ENCODE assay signal across 6 cellular contexts in genomic region chr1:983736-984475, GRCh38. TPM values are rescaled to one million over a fixed set of nuclear protein-coding genes. Genes with fewer than 3 reads are reported as not detected.
DNase-seq lines count a peak whose midpoint lies in the region; ATAC-seq, FAIRE-seq and TF ChIP-seq lines count a peak whose summit lies in the region.

No MANE protein-coding gene starts in this region.

- 26% methylated on average over 24 of the region's 32 CpGs for WGBS in esophagus muscularis mucosa

- H3K36me3 ChIP-seq in esophagus muscularis mucosa = no peaks in the 10 kb centered on the region

- peak; percentile 78 for FAIRE-seq in GM12892 (lab: Jason Lieb, UNC)

- no peak for TF ChIP-seq POLR2A in GM12892 (IDR thresholded peaks at IDR 0.05; ENCODE audit: low read depth, low read length)
- no peak for TF ChIP-seq POLR2A in esophagus muscularis mucosa (IDR thresholded peaks at IDR 0.05; ENCODE audit: low read depth)

- TF ChIP-seq EP300 in esophagus muscularis mucosa (IDR thresholded peaks at IDR 0.05) = no peak

- DNase-seq in GM12892 (ENCODE audit: insufficient read length) (peak; percentile 90), esophagus muscularis mucosa (ENCODE audit: extremely low spot score) (no peak), OCI-M2 (lab: John Stamatoyannopoulos, UW; ENCODE audit: unreplicated experiment) (no peak)
- DNase-seq in stimulated activated CD4-positive, alpha-beta T cell treated with anti-CD3 and anti-CD28 coated beads, Interleukin-4, amount 100 ng/mL, for 4 hours = peak; percentile 49 to 67

- TF ChIP-seq CTCF in WI38 (IDR thresholded peaks at IDR 0.05; ENCODE audit: low read depth, low read length) (peak; percentile 53), esophagus muscularis mucosa (IDR thresholded peaks at IDR 0.05) (peak; percentile 70 to 99 (median 91))

- intact Hi-C loops in esophagus muscularis mucosa (cut with DNase I) = loop anchor here (2.0 kb wide), 1 partner anchor 79 kb away; no protein-coding TSS in a partner anchor

- ATAC-seq in GM19455 (IDR thresholded peaks at IDR 0.05; ENCODE audit: unreplicated experiment) = no peak

- no peaks in the 10 kb centered on the region for H3K9me3 ChIP-seq in esophagus muscularis mucosa

- H3K27ac ChIP-seq in esophagus muscularis mucosa (replicated peaks in 1 of 4) = no peak overlapping the region

- H3K27me3 ChIP-seq in esophagus muscularis mucosa = peaks cover 0 to 61% (median 3%) of the 10 kb centered on the region in 4 donors

- peaks cover 4 to 8% (median 7%) of the 10 kb centered on the region in 4 donors for H3K4me1 ChIP-seq in esophagus muscularis mucosa

- H3K4me3 ChIP-seq in WI38 (ENCODE audit: low read depth, low read length) = 0 out of 2 replicates have a peak overlapping the region, but pooled peaks have one; percentile 32
- H3K4me3 ChIP-seq in esophagus muscularis mucosa = peak overlapping the region in 3 of 4 donors; percentile 22 to 42 (median 28)

RNA-seq across cellular contexts. Expression of gene PERM1, which starts 2.0 kb away (rescaled TPM):
- not detected for polyA plus RNA-seq in GM12892 (2012; ENCODE audit: missing spikeins)
- under 1 TPM; 0.11 to 0.50 (median 0.30) TPM for total RNA-seq in esophagus muscularis mucosa

RNA-seq across cellular contexts. Expression of gene HES4, which starts 16.0 kb away (rescaled TPM):
- not detected for polyA plus RNA-seq in GM12892 (2012; ENCODE audit: missing spikeins)
- total RNA-seq in esophagus muscularis mucosa = 10 to 100 TPM; 37.8 to 90.4 (median 65.0) TPM

RNA-seq across cellular contexts. Expression of gene PLEKHN1, which starts 17.6 kb away (rescaled TPM):
- polyA plus RNA-seq in GM12892 (2012; ENCODE audit: missing spikeins) = 0.11 TPM
- under 1 TPM in 3 of 4 donors, not detected in 1; 0.17 to 0.50 (median 0.19) TPM for total RNA-seq in esophagus muscularis mucosa

RNA-seq across cellular contexts. Expression of gene KLHL17, which starts 23.5 kb away (rescaled TPM):
- polyA plus RNA-seq in GM12892 (2012; ENCODE audit: missing spikeins) = 8.9 TPM
- total RNA-seq in esophagus muscularis mucosa = 10 to 100 TPM in 1 of 4 donors, 1 to 10 TPM in 3; 3.7 to 10.8 (median 6.2) TPM

RNA-seq across cellular contexts. Expression of gene NOC2L, which starts 24.9 kb away (rescaled TPM):
- polyA plus RNA-seq in GM12892 (2012; ENCODE audit: missing spikeins) = 37.8 TPM
- 10 to 100 TPM; 35.3 to 54.1 (median 47.5) TPM for total RNA-seq in esophagus muscularis mucosa

Comparison
In these comparisons a context has a peak if more than half of its experiments do, and no peak if none do; other contexts are left out.
1. DNase-seq: peak in GM12892 (single experiment) and stimulated activated CD4-positive, alpha-beta T cell treated with anti-CD3 and anti-CD28 coated beads, Interleukin-4, amount 100 ng/mL, for 4 hours (2 of 2); none in esophagus muscularis mucosa (single experiment) and OCI-M2 (single experiment).